In genomic region chr3:145118303-145118702, GRCh38 we compare ENCODE assay signal across 25 cellular contexts.
DNase-seq lines count a peak whose midpoint lies in the region; ATAC-seq lines count a peak whose summit lies in the region.
"Had no signal": no experiment of that assay in that cellular context is flagged by ENCODE, and none has a peak within 500 bp of the region (broad histone marks: within the 10 kb centered on the region; RNA-seq: fewer than 3 reads in every experiment).

No MANE protein-coding gene starts in this region.

- intact Hi-C loops in activated T-helper 1 cell treated with anti-CD3 and anti-CD28 coated beads, Interleukin-12 subunit alpha, Interleukin-12 subunit beta, Interleukin-2, Interleukin-4 antibody, amounts not matched to agents 30 ng/mL and 10 ng/mL and 1 ng/mL, durations not matched to agents 14 hours and 24 hours and 36 hours (cut with micrococcal nuclease) = no loop called here

- H3K27ac Mint-ChIP-seq in activated T-helper 1 cell treated with anti-CD3 and anti-CD28 coated beads, Interleukin-12 subunit alpha, Interleukin-12 subunit beta, Interleukin-2, Interleukin-4 antibody, amounts not matched to agents 30 ng/mL and 10 ng/mL and 1 ng/mL, durations not matched to agents 14 hours and 24 hours and 36 hours = no peak overlapping the region
- H3K27ac Mint-ChIP-seq: activated CD8-positive, alpha-beta T cell treated with anti-CD3 and anti-CD28 coated beads for 36 hours; activated naive CD4-positive, alpha-beta T cell treated with anti-CD3 and anti-CD28 coated beads, Interleukin-2, amount 50 U/mL, for 72 hours; activated T-helper 2 cell treated with anti-CD3 and anti-CD28 coated beads, Interferon-gamma antibody, Interleukin-2, Interleukin-4, amounts not matched to agents 10 μg/mL and 5 μg/mL and 100 μg/mL, durations not matched to agents 14 hours and 24 hours and 36 hours; natural killer cell; stimulated activated naive B cell treated with anti-CD40 and anti-IgM and Interleukin-4, amounts not matched to agents 10 μg/mL and 1 μg/mL and 100 μg/mL, for 72 hours had no signal

- peaks cover 4% of the 10 kb centered on the region for H3K9me3 Mint-ChIP-seq in activated T-helper 1 cell treated with anti-CD3 and anti-CD28 coated beads, Interleukin-12 subunit alpha, Interleukin-12 subunit beta, Interleukin-2, Interleukin-4 antibody, amounts not matched to agents 30 ng/mL and 10 ng/mL and 1 ng/mL, durations not matched to agents 14 hours and 24 hours and 36 hours
- H3K9me3 Mint-ChIP-seq: activated CD8-positive, alpha-beta T cell treated with anti-CD3 and anti-CD28 coated beads for 36 hours had no signal

- DNase-seq in RPMI8226 (no peak), anterior cingulate cortex (lab: John Stamatoyannopoulos, UW) (no peak)
- DNase-seq in activated T-helper 1 cell treated with anti-CD3 and anti-CD28 coated beads, Interleukin-12 subunit alpha, Interleukin-12 subunit beta, Interleukin-2, Interleukin-4 antibody, amounts not matched to agents 30 ng/mL and 10 ng/mL and 1 ng/mL, durations not matched to agents 14 hours and 24 hours and 36 hours (ENCODE audit: low spot score) = no peak
- DNase-seq: activated CD4-positive, CD25-positive, alpha-beta regulatory T cell treated with anti-CD3 and anti-CD28 coated beads, Interleukin-2, amount 50 U/mL, for 72 hours; activated CD8-positive, alpha-beta T cell treated with anti-CD3 and anti-CD28 coated beads for 36 hours; DMS79; effector CD4-positive, alpha-beta T cell; GDM1; heart left ventricle; lower lobe of right lung; natural killer cell; NCI-H1417; NCI-H2081; NCI-H2227 treated with DMSO at 0.1 percent for 48 hours; NCI-H526 treated with DMSO at 0.1 percent for 48 hours; occipital lobe; stimulated activated naive B cell treated with anti-CD40 and anti-IgM and Interleukin-4, amounts not matched to agents 10 μg/mL and 1 μg/mL and 100 μg/mL, for 72 hours had no signal

- H3K4me1 Mint-ChIP-seq in activated T-helper 1 cell treated with anti-CD3 and anti-CD28 coated beads, Interleukin-12 subunit alpha, Interleukin-12 subunit beta, Interleukin-2, Interleukin-4 antibody, amounts not matched to agents 30 ng/mL and 10 ng/mL and 1 ng/mL, durations not matched to agents 14 hours and 24 hours and 36 hours (ENCODE audit: low read depth) = no peaks in the 10 kb centered on the region
- H3K4me1 Mint-ChIP-seq: natural killer cell; stimulated activated naive B cell treated with anti-CD40 and anti-IgM and Interleukin-4, amounts not matched to agents 10 μg/mL and 1 μg/mL and 100 μg/mL, for 72 hours had no signal

- H3K27me3 Mint-ChIP-seq in activated T-helper 1 cell treated with anti-CD3 and anti-CD28 coated beads, Interleukin-12 subunit alpha, Interleukin-12 subunit beta, Interleukin-2, Interleukin-4 antibody, amounts not matched to agents 30 ng/mL and 10 ng/mL and 1 ng/mL, durations not matched to agents 14 hours and 24 hours and 36 hours (ENCODE audit: insufficient read depth) = no peaks in the 10 kb centered on the region
- H3K27me3 Mint-ChIP-seq: activated CD8-positive, alpha-beta T cell treated with anti-CD3 and anti-CD28 coated beads for 36 hours; stimulated activated naive B cell treated with anti-CD40 and anti-IgM and Interleukin-4, amounts not matched to agents 10 μg/mL and 1 μg/mL and 100 μg/mL, for 72 hours had no signal

- H3K36me3 Mint-ChIP-seq in activated T-helper 1 cell treated with anti-CD3 and anti-CD28 coated beads, Interleukin-12 subunit alpha, Interleukin-12 subunit beta, Interleukin-2, Interleukin-4 antibody, amounts not matched to agents 30 ng/mL and 10 ng/mL and 1 ng/mL, durations not matched to agents 14 hours and 24 hours and 36 hours (ENCODE audit: low read depth) = no peaks in the 10 kb centered on the region
- H3K36me3 Mint-ChIP-seq: activated naive CD4-positive, alpha-beta T cell treated with anti-CD3 and anti-CD28 coated beads, Interleukin-2, amount 50 U/mL, for 72 hours; stimulated activated naive B cell treated with anti-CD40 and anti-IgM and Interleukin-4, amounts not matched to agents 10 μg/mL and 1 μg/mL and 100 μg/mL, for 72 hours had no signal

- ATAC-seq in GM18909 (IDR thresholded peaks at IDR 0.05; ENCODE audit: poor library complexity, unreplicated experiment) = peak; percentile 90
- ATAC-seq in GM21737 (IDR thresholded peaks at IDR 0.05; ENCODE audit: unreplicated experiment) = peak; percentile 87
- ATAC-seq in HG03097 (IDR thresholded peaks at IDR 0.05; ENCODE audit: low FRiP score, unreplicated experiment) = peak; percentile 98
- ATAC-seq in HG03521 (IDR thresholded peaks at IDR 0.05; ENCODE audit: unreplicated experiment) = peak; percentile 86
- no peak for ATAC-seq in HG03159 (IDR thresholded peaks at IDR 0.05; ENCODE audit: unreplicated experiment)
- ATAC-seq: activated CD8-positive, alpha-beta T cell treated with anti-CD3 and anti-CD28 coated beads for 36 hours; activated naive CD4-positive, alpha-beta T cell treated with anti-CD3 and anti-CD28 coated beads, Interleukin-2, amount 50 U/mL, for 72 hours; heart left ventricle; lower lobe of right lung; natural killer cell; Panc1; stimulated activated naive B cell treated with anti-CD40 and anti-IgM and Interleukin-4, amounts not matched to agents 10 μg/mL and 1 μg/mL and 100 μg/mL, for 72 hours had no signal

- no peak overlapping the region for H3K4me3 Mint-ChIP-seq in activated T-helper 1 cell treated with anti-CD3 and anti-CD28 coated beads, Interleukin-12 subunit alpha, Interleukin-12 subunit beta, Interleukin-2, Interleukin-4 antibody, amounts not matched to agents 30 ng/mL and 10 ng/mL and 1 ng/mL, durations not matched to agents 14 hours and 24 hours and 36 hours
- H3K4me3 Mint-ChIP-seq: activated CD8-positive, alpha-beta T cell treated with anti-CD3 and anti-CD28 coated beads for 36 hours; natural killer cell; stimulated activated naive B cell treated with anti-CD40 and anti-IgM and Interleukin-4, amounts not matched to agents 10 μg/mL and 1 μg/mL and 100 μg/mL, for 72 hours had no signal
